ENCODE assay signal across 8 cellular contexts in the genomic region with DNA sequence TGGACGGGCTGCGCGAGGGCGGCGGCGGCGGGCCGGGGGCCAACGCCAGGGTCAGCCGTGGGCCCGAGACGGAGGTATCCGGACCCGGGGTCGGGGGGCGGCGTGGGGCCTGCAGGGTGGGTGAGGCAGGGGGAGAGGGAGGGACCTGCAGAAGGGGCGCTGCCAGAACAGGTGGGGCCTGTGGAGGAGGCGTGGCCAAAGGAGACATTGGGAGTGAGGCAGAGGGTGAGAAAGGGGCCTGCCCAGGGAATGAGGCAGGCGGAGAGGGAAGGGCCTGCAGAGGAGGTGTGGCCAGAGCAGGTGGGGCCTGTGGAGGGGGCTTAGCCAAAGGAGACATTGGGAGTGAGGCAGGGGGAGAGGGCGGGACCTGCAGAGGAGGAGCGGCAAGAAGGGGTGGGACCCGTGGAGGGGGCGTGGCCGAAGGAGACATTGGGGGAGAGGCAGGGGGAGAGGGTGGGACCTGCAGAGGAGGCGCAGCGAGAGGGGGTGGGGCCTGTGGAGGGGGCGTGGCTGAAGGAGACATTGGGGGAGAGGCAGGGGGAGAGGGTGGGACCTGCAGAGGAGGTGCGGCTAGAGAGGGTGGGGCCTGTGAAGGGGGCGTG. TPM values are rescaled to one million over a fixed set of nuclear protein-coding genes. Genes with fewer than 3 reads are reported as not detected.
DNase-seq lines count a peak whose midpoint lies in the region; ATAC-seq and TF ChIP-seq lines count a peak whose summit lies in the region.
"Had no signal": no experiment of that assay in that cellular context is flagged by ENCODE, and none has a peak within 500 bp of the region (broad histone marks: within the 10 kb centered on the region; RNA-seq: fewer than 3 reads in every experiment).

No MANE protein-coding gene starts in this region.

- peak overlapping the region; percentile 56 for H3K4me3 ChIP-seq in OCI-LY1 (ENCODE audit: low read depth, low read length, poor library complexity, severe bottlenecking)

- intact Hi-C loops in left ventricle myocardium superior (cut with micrococcal nuclease), result no loop called here

- 0 out of 2 replicates have a peak, but pooled peaks cover 3% of the 10 kb centered on the region for H3F3A ChIP-seq in OCI-LY1 (ENCODE audit: insufficient read depth, low read length)

- H3K9ac ChIP-seq in OCI-LY1 (ENCODE audit: low read length), result no peak overlapping the region; the same call in 1 of the 2 replicates

- no peaks in the 10 kb centered on the region for H3K9me2 ChIP-seq in OCI-LY1 (ENCODE audit: low read depth, low read length)

- ATAC-seq in left ventricle myocardium superior (peak; percentile 25), HG03135 (IDR thresholded peaks at IDR 0.05; ENCODE audit: unreplicated experiment) (no peak)

- H3K4me1 ChIP-seq in OCI-LY1 (ENCODE audit: insufficient read depth, low read length, severe bottlenecking), result peaks cover 18% of the 10 kb centered on the region

- no peaks in the 10 kb centered on the region for H3K79me2 ChIP-seq in OCI-LY1 (ENCODE audit: insufficient read depth, low read length)

- no peaks in the 10 kb centered on the region for H3K27me3 ChIP-seq in OCI-LY1 (ENCODE audit: insufficient read depth, low read length)

- H3K27ac ChIP-seq in OCI-LY1 (ENCODE audit: low read depth, low read length, poor library complexity, severe bottlenecking), result no peak overlapping the region

- H3K4me2 ChIP-seq in OCI-LY1 (ENCODE audit: low read length), result peak overlapping the region; percentile 73

- DNase-seq in H4 (ENCODE audit: low spot score) (peak; percentile 60), activated gamma-delta T cell (lab: John Stamatoyannopoulos, UW) (peak; percentile 48), left ventricle myocardium superior (peak; percentile 46), AG20443 (ENCODE audit: low spot score) (no peak)
- peak; percentile 34 to 60 (median 40) for DNase-seq in stimulated activated CD4-positive, alpha-beta T cell treated with anti-CD3 and anti-CD28 coated beads, Interleukin-12 subunit alpha, Interleukin-12 subunit beta, amount 100 ng/mL, for 48 hours (ENCODE audit: low read depth in 2 of 3, low spot score in 1 of 3)

- no peak overlapping the region for H2AFZ ChIP-seq in OCI-LY1 (ENCODE audit: low read length)

- no peaks in the 10 kb centered on the region for H3K36me3 ChIP-seq in OCI-LY1 (ENCODE audit: insufficient read depth, low read length)

- H4K20me1 ChIP-seq in OCI-LY1 (ENCODE audit: insufficient read depth, low read length), result no peaks in the 10 kb centered on the region

- no peak for TF ChIP-seq CTCF in OCI-LY1 (IDR thresholded peaks at IDR 0.05; ENCODE audit: low read length)

- no peaks in the 10 kb centered on the region for H3K9me3 ChIP-seq in OCI-LY1 (ENCODE audit: low read length)

RNA-seq across cellular contexts. Expression of a gene that starts 4.2 kb away (rescaled TPM):
- 0.04 TPM in 1 of 2 replicates, not detected in the other for total RNA-seq in H4 (2014; rRNA removed; shearing (Covaris generic))
- 0.15 TPM for total RNA-seq in left ventricle myocardium superior

RNA-seq across cellular contexts. Expression of a gene that starts 18.3 kb away (rescaled TPM):
- 2.4 and 2.6 TPM in 2 replicates for total RNA-seq in H4 (2014; rRNA removed; shearing (Covaris generic))
- total RNA-seq in left ventricle myocardium superior, result 3.1 TPM
- total RNA-seq: activated CD8-positive, alpha-beta memory T cell treated with anti-CD3 and anti-CD28 coated beads for 36 hours had no signal

RNA-seq across cellular contexts. Expression of a gene that starts 33.7 kb away (rescaled TPM):
- total RNA-seq in H4 (2014; rRNA removed; shearing (Covaris generic)), result 2.9 and 4.2 TPM in 2 replicates
- 30.4 TPM for total RNA-seq in left ventricle myocardium superior

RNA-seq across cellular contexts. Expression of a gene that starts 40.0 kb away (rescaled TPM):
- 7.9 and 12.6 TPM in 2 replicates for total RNA-seq in H4 (2014; rRNA removed; shearing (Covaris generic))
- total RNA-seq in left ventricle myocardium superior, result 23.5 TPM

RNA-seq across cellular contexts. Expression of a gene that starts 44.6 kb away (rescaled TPM):
- total RNA-seq in H4 (2014; rRNA removed; shearing (Covaris generic)), result not detected in 2 replicates
- total RNA-seq in left ventricle myocardium superior, result 11.4 TPM
